12 cellular contexts compared by ENCODE assay signal in the genomic region with DNA sequence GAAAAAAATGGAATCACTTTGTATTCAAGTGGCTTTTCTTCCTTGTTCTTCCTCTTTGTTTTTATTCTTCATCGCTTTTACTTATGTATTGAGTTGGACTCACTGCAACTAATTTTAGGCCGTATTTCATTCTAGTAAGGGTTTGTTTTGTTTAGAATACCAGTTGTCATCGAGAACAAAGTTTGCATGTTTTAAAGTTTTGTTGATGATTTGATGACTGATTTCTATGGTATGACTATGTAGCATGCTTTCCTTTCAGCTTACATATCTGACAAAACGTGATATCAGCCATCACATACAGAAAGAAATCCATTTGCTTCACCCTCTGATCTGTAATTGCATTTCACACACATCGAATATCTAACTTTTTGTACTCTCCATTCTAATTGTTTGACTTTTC. TPM values are rescaled to one million over a fixed set of nuclear protein-coding genes. Genes with fewer than 3 reads are reported as not detected.
DNase-seq lines count a peak whose midpoint lies in the region; ATAC-seq and TF ChIP-seq lines count a peak whose summit lies in the region.
"Had no signal": no experiment of that assay in that cellular context is flagged by ENCODE, and none has a peak within 500 bp of the region (broad histone marks: within the 10 kb centered on the region; RNA-seq: fewer than 3 reads in every experiment).

No MANE protein-coding gene starts in this region.

- H3K4me2 ChIP-seq in neural progenitor cell = no peak overlapping the region

- peaks cover 35% of the 10 kb centered on the region for H3K4me1 ChIP-seq in neural progenitor cell

- H3K9me3 ChIP-seq in neural progenitor cell (ENCODE audit: low read depth) = no peaks in the 10 kb centered on the region
- H3K9me3 ChIP-seq: psoas muscle had no signal

- peaks cover 49% of the 10 kb centered on the region for H3K36me3 Mint-ChIP-seq in T-helper 1 cell treated with Interleukin-12 subunit alpha and Interleukin-12 subunit beta and Interleukin-4 antibody, amounts not matched to agents 30 μg/mL and 1 μg/mL, for 36 hours (ENCODE audit: low read depth)
- peaks cover 30% of the 10 kb centered on the region for H3K36me3 Mint-ChIP-seq in neural progenitor cell

- H3F3A ChIP-seq in neural progenitor cell (ENCODE audit: low read depth) = peaks cover 30% of the 10 kb centered on the region

- no peak overlapping the region for H3K27ac ChIP-seq in neural progenitor cell
- H3K27ac ChIP-seq: psoas muscle had no signal

- H3K79me2 ChIP-seq in neural progenitor cell (ENCODE audit: low read depth) = no peaks in the 10 kb centered on the region

- no peak overlapping the region for H3K9ac ChIP-seq in neural progenitor cell

- no peak for ATAC-seq in GM19397 (IDR thresholded peaks at IDR 0.05; ENCODE audit: unreplicated experiment)
- no peak for ATAC-seq in HG03571 (IDR thresholded peaks at IDR 0.05; ENCODE audit: unreplicated experiment)
- ATAC-seq: GM23338, psoas muscle had no signal

- H3K4me3 ChIP-seq in neural progenitor cell = no peak overlapping the region
- H3K4me3 ChIP-seq: GM23338, psoas muscle had no signal

- peaks cover 55% of the 10 kb centered on the region for H3K27me3 ChIP-seq in neural progenitor cell

- H3K4me1 Mint-ChIP-seq in T-helper 1 cell treated with Interleukin-12 subunit alpha and Interleukin-12 subunit beta and Interleukin-4 antibody, amounts not matched to agents 30 μg/mL and 1 μg/mL, for 36 hours (ENCODE audit: low read depth) = peaks cover 61% of the 10 kb centered on the region
- H3K4me1 Mint-ChIP-seq in neural progenitor cell = peaks cover 44% of the 10 kb centered on the region

- H3K4me3 Mint-ChIP-seq in T-helper 1 cell treated with Interleukin-12 subunit alpha and Interleukin-12 subunit beta and Interleukin-4 antibody, amounts not matched to agents 30 μg/mL and 1 μg/mL, for 36 hours = peak overlapping the region; percentile 91
- peak overlapping the region; percentile 54 for H3K4me3 Mint-ChIP-seq in neural progenitor cell

- H2AFZ ChIP-seq in neural progenitor cell (replicated peaks) = no peak overlapping the region
- H2AFZ ChIP-seq: GM23338 had no signal

- H4K20me1 ChIP-seq in neural progenitor cell (ENCODE audit: low read depth) = peaks cover 17% of the 10 kb centered on the region

- no peaks in the 10 kb centered on the region for H3K36me3 ChIP-seq in neural progenitor cell

- H3K27me3 Mint-ChIP-seq in T-helper 1 cell treated with Interleukin-12 subunit alpha and Interleukin-12 subunit beta and Interleukin-4 antibody, amounts not matched to agents 30 μg/mL and 1 μg/mL, for 36 hours (ENCODE audit: low read depth) = peaks cover 3% of the 10 kb centered on the region
- H3K27me3 Mint-ChIP-seq in neural progenitor cell (ENCODE audit: insufficient read depth, low read depth) = peaks cover 7% of the 10 kb centered on the region

- H3K9me3 Mint-ChIP-seq in T-helper 1 cell treated with Interleukin-12 subunit alpha and Interleukin-12 subunit beta and Interleukin-4 antibody, amounts not matched to agents 30 μg/mL and 1 μg/mL, for 36 hours = no peaks in the 10 kb centered on the region
- H3K9me3 Mint-ChIP-seq in neural progenitor cell = peaks cover 3% of the 10 kb centered on the region

- peak overlapping the region; percentile 93 for H3K27ac Mint-ChIP-seq in T-helper 1 cell treated with Interleukin-12 subunit alpha and Interleukin-12 subunit beta and Interleukin-4 antibody, amounts not matched to agents 30 μg/mL and 1 μg/mL, for 36 hours
- H3K27ac Mint-ChIP-seq in neural progenitor cell = no peak overlapping the region
- H3K27ac Mint-ChIP-seq: GM23338 had no signal

- TF ChIP-seq CTCF in neural progenitor cell (IDR thresholded peaks at IDR 0.05) = no peak

- DNase-seq in GM04503 (ENCODE audit: low read depth) (peak; percentile 50), dedifferentiated amniotic fluid mesenchymal stem cell (ENCODE audit: extremely low spot score) (peak; percentile 66), neural progenitor cell (ENCODE audit: low spot score) (no peak), SKM-1 (lab: John Stamatoyannopoulos, UW; ENCODE audit: unreplicated experiment) (no peak), NOMO-1 treated with DMSO at 0.1 percent for 48 hours (lab: John Stamatoyannopoulos, UW; ENCODE audit: unreplicated experiment) (no peak)
- DNase-seq: activated CD8-positive, alpha-beta memory T cell treated with anti-CD3 and anti-CD28 coated beads for 24 hours; NCI-H1417 treated with DMSO at 0.1 percent for 48 hours; psoas muscle had no signal

RNA-seq across cellular contexts. Expression of gene PRKCA, which starts 4.0 kb away (rescaled TPM):
- 1.7 and 2.1 TPM in 2 replicates for total RNA-seq in neural progenitor cell (ENCODE audit: low replicate concordance)

Comparison
In these comparisons a context has a peak if more than half of its experiments do, and no peak if none do; other contexts are left out.
1. DNase-seq: peak in GM04503 (single experiment) and dedifferentiated amniotic fluid mesenchymal stem cell (single experiment); none in neural progenitor cell (single experiment), SKM-1 (single experiment) and NOMO-1 treated with DMSO at 0.1 percent for 48 hours (single experiment).